26 cellular contexts compared by ENCODE assay signal in genomic region chr2:3354986-3355385, GRCh38.
"Had no signal": no experiment of that assay in that cellular context is flagged by ENCODE, and none has a peak within 500 bp of the region (broad histone marks: within the 10 kb centered on the region; RNA-seq: fewer than 3 reads in every experiment).

No MANE protein-coding gene starts in this region.

- DNase-seq: activated B cell treated with CpG ODN at 0.5 μM for 24 hours; activated CD4-positive, alpha-beta T cell treated with anti-CD3 and anti-CD28 coated beads for 36 hours; activated CD4-positive, alpha-beta T cell treated with anti-CD3 and anti-CD28 coated beads, Interleukin-2, amount 50 U/mL, for 4 hours; activated CD8-positive, alpha-beta memory T cell treated with anti-CD3 and anti-CD28 coated beads for 24 hours; activated CD8-positive, alpha-beta memory T cell treated with anti-CD3 and anti-CD28 coated beads, Interleukin-2, amount 50 U/mL, for 4 hours; activated naive CD4-positive, alpha-beta T cell; activated T-cell treated with anti-CD3 and anti-CD28 coated beads, Interleukin-2, amount 50 U/mL, for 24 hours; adrenal gland; brain microvascular endothelial cell; caudate nucleus; effector CD4-positive, alpha-beta T cell; hippocampal formation; midbrain; natural killer cell; ovary; psoas muscle; spleen; stimulated activated CD4-positive, alpha-beta T cell treated with anti-CD3 and anti-CD28 coated beads, Interleukin-4, amount 100 ng/mL, for 24 hours; stimulated activated naive CD4-positive, alpha-beta T cell treated with Interleukin-2 at 50 U/mL for 16 hours; T1000 had no signal

- H3K27ac Mint-ChIP-seq: activated B cell treated with CpG ODN at 0.5 μM for 24 hours; activated CD4-positive, alpha-beta T cell treated with anti-CD3 and anti-CD28 coated beads for 36 hours; activated naive CD8-positive, alpha-beta T cell; activated T-cell treated with anti-CD3 and anti-CD28 coated beads, Interleukin-2, amount 50 U/mL, for 24 hours; activated T-helper 2 cell treated with anti-CD3 and anti-CD28 coated beads, Interferon-gamma antibody, Interleukin-2, Interleukin-4, amounts not matched to agents 10 μg/mL and 5 μg/mL and 100 μg/mL, durations not matched to agents 14 hours and 24 hours and 36 hours; dendritic cell treated with granulocyte-macrophage colony-stimulating factor and Interleukin-4, amounts not matched to agents 40 ng/mL and 50 ng/mL, for 4 days; natural killer cell had no signal

- H3K36me3 Mint-ChIP-seq: natural killer cell had no signal

- H3K4me3 ChIP-seq: adrenal gland, ascending aorta, ovary, psoas muscle, right atrium auricular region, spleen, thoracic aorta had no signal

- H3K4me3 Mint-ChIP-seq: activated B cell treated with CpG ODN at 0.5 μM for 24 hours; activated CD4-positive, alpha-beta T cell treated with anti-CD3 and anti-CD28 coated beads for 36 hours; activated naive CD8-positive, alpha-beta T cell; activated T-cell treated with anti-CD3 and anti-CD28 coated beads, Interleukin-2, amount 50 U/mL, for 24 hours; dendritic cell treated with granulocyte-macrophage colony-stimulating factor and Interleukin-4, amounts not matched to agents 40 ng/mL and 50 ng/mL, for 4 days; natural killer cell had no signal

- H3K9me3 ChIP-seq: adrenal gland, ascending aorta, ovary, psoas muscle, right atrium auricular region, thoracic aorta had no signal

- H3K4me1 ChIP-seq: adrenal gland, ascending aorta, psoas muscle, right atrium auricular region had no signal

- H3K36me3 ChIP-seq: adrenal gland, ovary had no signal

- H3K27me3 ChIP-seq: adrenal gland, ascending aorta, brain microvascular endothelial cell, ovary, right atrium auricular region, spleen had no signal

- H3K27me3 Mint-ChIP-seq: activated B cell treated with CpG ODN at 0.5 μM for 24 hours; activated CD4-positive, alpha-beta T cell treated with anti-CD3 and anti-CD28 coated beads for 36 hours; activated naive CD8-positive, alpha-beta T cell; activated T-cell treated with anti-CD3 and anti-CD28 coated beads, Interleukin-2, amount 50 U/mL, for 24 hours; dendritic cell treated with granulocyte-macrophage colony-stimulating factor and Interleukin-4, amounts not matched to agents 40 ng/mL and 50 ng/mL, for 4 days had no signal

- H3K27ac ChIP-seq: adrenal gland, ascending aorta, brain microvascular endothelial cell, ovary, psoas muscle, right atrium auricular region, spleen, thoracic aorta had no signal

- ATAC-seq: activated CD4-positive, alpha-beta T cell treated with anti-CD3 and anti-CD28 coated beads for 36 hours; natural killer cell; psoas muscle had no signal
